In the genomic region with DNA sequence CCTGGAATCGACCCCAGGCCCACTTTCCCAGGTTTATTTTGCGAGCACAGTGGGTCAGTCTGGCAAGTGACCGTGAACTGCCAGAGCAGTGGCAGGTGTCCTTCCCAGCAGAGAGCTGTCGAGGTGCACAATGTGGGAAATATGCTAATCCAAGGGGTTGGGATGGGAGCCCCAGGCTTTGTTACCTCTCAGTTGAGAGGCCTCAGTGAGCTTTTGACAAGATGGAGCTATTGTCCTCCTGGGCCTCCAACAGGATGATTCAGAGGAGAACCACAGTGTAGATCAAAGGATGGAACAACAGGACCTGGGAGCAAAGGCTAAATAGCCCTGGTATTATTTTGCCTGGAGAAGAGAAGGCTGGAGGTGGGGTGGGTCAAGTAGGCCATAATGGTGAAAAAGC, we compare ENCODE assay signal across 22 cellular contexts.
"Had no signal": no experiment of that assay in that cellular context is flagged by ENCODE, and none has a peak within 500 bp of the region (broad histone marks: within the 10 kb centered on the region; RNA-seq: fewer than 3 reads in every experiment).

No MANE protein-coding gene starts in this region.

- H3K36me3 Mint-ChIP-seq: activated CD8-positive, alpha-beta memory T cell treated with anti-CD3 and anti-CD28 coated beads, Interleukin-2, amount 10 ng/mL, durations not matched to agents 7 days and 5 days; activated naive CD8-positive, alpha-beta T cell treated with anti-CD3 and anti-CD28 coated beads, Interleukin-2, amount 10 ng/mL, durations not matched to agents 7 days and 5 days; naive thymus-derived CD4-positive, alpha-beta T cell had no signal

- H3K27ac Mint-ChIP-seq: activated CD4-positive, alpha-beta memory T cell treated with anti-CD3 and anti-CD28 coated beads, Interleukin-2, amount 10 ng/mL, durations not matched to agents 7 days and 5 days; activated CD8-positive, alpha-beta memory T cell treated with anti-CD3 and anti-CD28 coated beads, Interleukin-2, amount 10 ng/mL, durations not matched to agents 7 days and 5 days; activated naive CD8-positive, alpha-beta T cell treated with anti-CD3 and anti-CD28 coated beads, Interleukin-2, amount 10 ng/mL, durations not matched to agents 7 days and 5 days; naive thymus-derived CD4-positive, alpha-beta T cell had no signal

- H3K4me3 ChIP-seq: body of pancreas, dorsolateral prefrontal cortex, left lung, mucosa of descending colon, spleen, thyroid gland had no signal

- H3K4me3 Mint-ChIP-seq: activated CD4-positive, alpha-beta memory T cell treated with anti-CD3 and anti-CD28 coated beads, Interleukin-2, amount 10 ng/mL, durations not matched to agents 7 days and 5 days; activated CD8-positive, alpha-beta memory T cell treated with anti-CD3 and anti-CD28 coated beads, Interleukin-2, amount 10 ng/mL, durations not matched to agents 7 days and 5 days; activated naive CD8-positive, alpha-beta T cell treated with anti-CD3 and anti-CD28 coated beads, Interleukin-2, amount 10 ng/mL, durations not matched to agents 7 days and 5 days; naive thymus-derived CD4-positive, alpha-beta T cell had no signal

- H3K9me3 ChIP-seq: body of pancreas, left lung, mucosa of descending colon, spleen, thyroid gland had no signal

- H3K4me1 Mint-ChIP-seq: activated CD4-positive, alpha-beta memory T cell treated with anti-CD3 and anti-CD28 coated beads, Interleukin-2, amount 10 ng/mL, durations not matched to agents 7 days and 5 days; activated CD8-positive, alpha-beta memory T cell treated with anti-CD3 and anti-CD28 coated beads, Interleukin-2, amount 10 ng/mL, durations not matched to agents 7 days and 5 days; activated naive CD8-positive, alpha-beta T cell treated with anti-CD3 and anti-CD28 coated beads, Interleukin-2, amount 10 ng/mL, durations not matched to agents 7 days and 5 days; naive thymus-derived CD4-positive, alpha-beta T cell had no signal

- H3K27me3 Mint-ChIP-seq: activated CD4-positive, alpha-beta memory T cell treated with anti-CD3 and anti-CD28 coated beads, Interleukin-2, amount 10 ng/mL, durations not matched to agents 7 days and 5 days; activated CD8-positive, alpha-beta memory T cell treated with anti-CD3 and anti-CD28 coated beads, Interleukin-2, amount 10 ng/mL, durations not matched to agents 7 days and 5 days; activated naive CD8-positive, alpha-beta T cell treated with anti-CD3 and anti-CD28 coated beads, Interleukin-2, amount 10 ng/mL, durations not matched to agents 7 days and 5 days; naive thymus-derived CD4-positive, alpha-beta T cell had no signal

- H3K9me3 Mint-ChIP-seq: activated CD4-positive, alpha-beta memory T cell treated with anti-CD3 and anti-CD28 coated beads, Interleukin-2, amount 10 ng/mL, durations not matched to agents 7 days and 5 days; activated naive CD8-positive, alpha-beta T cell treated with anti-CD3 and anti-CD28 coated beads, Interleukin-2, amount 10 ng/mL, durations not matched to agents 7 days and 5 days had no signal

- H3K4me1 ChIP-seq: left lung, spleen, thyroid gland had no signal

- H3K36me3 ChIP-seq: left lung, spleen, thyroid gland had no signal

- ATAC-seq: activated CD8-positive, alpha-beta memory T cell treated with anti-CD3 and anti-CD28 coated beads, Interleukin-2, amount 10 ng/mL, durations not matched to agents 7 days and 5 days; body of pancreas; left lung; mucosa of descending colon; naive thymus-derived CD4-positive, alpha-beta T cell had no signal

- H3K27ac ChIP-seq: body of pancreas, dorsolateral prefrontal cortex, left lung, spleen, thyroid gland had no signal

- H3K27me3 ChIP-seq: body of pancreas, dorsolateral prefrontal cortex, left lung, spleen, thyroid gland had no signal

- DNase-seq: activated CD4-positive, alpha-beta memory T cell treated with anti-CD3 and anti-CD28 coated beads, Interleukin-2, amount 10 ng/mL, durations not matched to agents 7 days and 5 days; activated CD4-positive, alpha-beta T cell treated with anti-CD3 and anti-CD28 coated beads for 48 hours; activated CD4-positive, CD25-positive, alpha-beta regulatory T cell; activated CD8-positive, alpha-beta memory T cell treated with anti-CD3 and anti-CD28 coated beads, Interleukin-2, amount 10 ng/mL, durations not matched to agents 7 days and 5 days; activated naive CD4-positive, alpha-beta T cell; activated naive CD8-positive, alpha-beta T cell treated with anti-CD3 and anti-CD28 coated beads, Interleukin-2, amount 10 ng/mL, durations not matched to agents 7 days and 5 days; amygdala; body of pancreas; central memory CD4-positive, alpha-beta T cell; dorsolateral prefrontal cortex; foreskin melanocyte; head of caudate nucleus; kidney; left lung; mucosa of descending colon; naive thymus-derived CD4-positive, alpha-beta T cell; nucleus accumbens; spleen; stimulated activated CD8-positive, alpha-beta memory T cell treated with anti-CD3 and anti-CD28 coated beads, Interleukin-4, amount 100 ng/mL, for 48 hours; stimulated activated naive CD4-positive, alpha-beta T cell; T1000; thyroid gland had no signal
